In genomic region chr20:4441191-4441590, GRCh38 we compare ENCODE assay signal across 28 cellular contexts.
"Had no signal": no experiment of that assay in that cellular context is flagged by ENCODE, and none has a peak within 500 bp of the region (broad histone marks: within the 10 kb centered on the region; RNA-seq: fewer than 3 reads in every experiment).

No MANE protein-coding gene starts in this region.

- H3K9me3 Mint-ChIP-seq: activated CD8-positive, alpha-beta T cell treated with anti-CD3 and anti-CD28 coated beads for 36 hours; activated naive CD4-positive, alpha-beta T cell treated with anti-CD3 and anti-CD28 coated beads, Interleukin-2, amount 50 U/mL, for 24 hours; activated naive CD8-positive, alpha-beta T cell treated with anti-CD3 and anti-CD28 coated beads, Interleukin-2, amount 10 ng/mL, durations not matched to agents 7 days and 5 days; activated T-cell treated with anti-CD3 and anti-CD28 coated beads, Interleukin-2, amount 50 U/mL, for 72 hours; activated T-helper 2 cell treated with anti-CD3 and anti-CD28 coated beads, Interferon-gamma antibody, Interleukin-2, Interleukin-4, amounts not matched to agents 10 μg/mL and 5 μg/mL and 100 μg/mL, durations not matched to agents 14 hours and 24 hours and 36 hours; brain had no signal

- H3K27ac ChIP-seq: adrenal gland, SK-N-MC, WERI-Rb-1 had no signal

- DNase-seq: activated CD4-positive, alpha-beta T cell treated with anti-CD3 and anti-CD28 coated beads for 1 hour; activated CD4-positive, alpha-beta T cell treated with anti-CD3 and anti-CD28 coated beads for 48 hours; activated CD4-positive, CD25-positive, alpha-beta regulatory T cell; activated CD8-positive, alpha-beta T cell treated with anti-CD3 and anti-CD28 coated beads for 36 hours; activated gamma-delta T cell; activated naive CD4-positive, alpha-beta T cell treated with Interleukin-2 at 50 U/mL for 16 hours; activated naive CD8-positive, alpha-beta T cell treated with anti-CD3 and anti-CD28 coated beads, Interleukin-2, amount 10 ng/mL, durations not matched to agents 7 days and 5 days; activated T-cell treated with anti-CD3 and anti-CD28 coated beads, Interleukin-2, amount 50 U/mL, for 1 hour; activated T-cell treated with anti-CD3 and anti-CD28 coated beads, Interleukin-2, amount 50 U/mL, for 72 hours; adrenal gland; caudate nucleus; cerebellar nuclear complex; NCI-H1105; NCI-H1436 treated with DMSO at 0.1 percent for 48 hours; NCI-H1694 treated with DMSO at 0.1 percent for 48 hours; NCI-H2029; NCI-H345; NCI-H524 treated with DMSO at 0.1 percent for 48 hours; NCI-H748 treated with DMSO at 0.1 percent for 48 hours; NK-92 treated with Interleukin-12 subunit alpha and Interleukin-12 subunit beta, amount 100 ng/mL, for 24 hours; PC-3; Right ventricle myocardium superior; T1000; WERI-Rb-1 had no signal

- H3K4me3 ChIP-seq: adrenal gland, SK-N-MC had no signal

- H3K27me3 Mint-ChIP-seq: activated CD8-positive, alpha-beta T cell treated with anti-CD3 and anti-CD28 coated beads for 36 hours had no signal

- H3K27ac Mint-ChIP-seq: activated CD8-positive, alpha-beta T cell treated with anti-CD3 and anti-CD28 coated beads for 36 hours; activated naive CD4-positive, alpha-beta T cell treated with anti-CD3 and anti-CD28 coated beads, Interleukin-2, amount 50 U/mL, for 24 hours; activated naive CD8-positive, alpha-beta T cell treated with anti-CD3 and anti-CD28 coated beads, Interleukin-2, amount 10 ng/mL, durations not matched to agents 7 days and 5 days; activated T-cell treated with anti-CD3 and anti-CD28 coated beads, Interleukin-2, amount 50 U/mL, for 72 hours; activated T-helper 2 cell treated with anti-CD3 and anti-CD28 coated beads, Interferon-gamma antibody, Interleukin-2, Interleukin-4, amounts not matched to agents 10 μg/mL and 5 μg/mL and 100 μg/mL, durations not matched to agents 14 hours and 24 hours and 36 hours; brain had no signal

- H3K4me1 Mint-ChIP-seq: activated naive CD4-positive, alpha-beta T cell treated with anti-CD3 and anti-CD28 coated beads, Interleukin-2, amount 50 U/mL, for 24 hours; activated naive CD8-positive, alpha-beta T cell treated with anti-CD3 and anti-CD28 coated beads, Interleukin-2, amount 10 ng/mL, durations not matched to agents 7 days and 5 days; brain had no signal

- H3K4me3 Mint-ChIP-seq: activated CD8-positive, alpha-beta T cell treated with anti-CD3 and anti-CD28 coated beads for 36 hours; activated naive CD4-positive, alpha-beta T cell treated with anti-CD3 and anti-CD28 coated beads, Interleukin-2, amount 50 U/mL, for 24 hours; activated naive CD8-positive, alpha-beta T cell treated with anti-CD3 and anti-CD28 coated beads, Interleukin-2, amount 10 ng/mL, durations not matched to agents 7 days and 5 days; activated T-cell treated with anti-CD3 and anti-CD28 coated beads, Interleukin-2, amount 50 U/mL, for 72 hours; brain had no signal

- H3K9me3 ChIP-seq: adrenal gland had no signal

- H3K36me3 Mint-ChIP-seq: activated naive CD4-positive, alpha-beta T cell treated with anti-CD3 and anti-CD28 coated beads, Interleukin-2, amount 50 U/mL, for 24 hours; activated naive CD8-positive, alpha-beta T cell treated with anti-CD3 and anti-CD28 coated beads, Interleukin-2, amount 10 ng/mL, durations not matched to agents 7 days and 5 days; brain had no signal

- H3K4me1 ChIP-seq: adrenal gland had no signal

- H3K36me3 ChIP-seq: adrenal gland, WERI-Rb-1 had no signal
